In the genomic region with DNA sequence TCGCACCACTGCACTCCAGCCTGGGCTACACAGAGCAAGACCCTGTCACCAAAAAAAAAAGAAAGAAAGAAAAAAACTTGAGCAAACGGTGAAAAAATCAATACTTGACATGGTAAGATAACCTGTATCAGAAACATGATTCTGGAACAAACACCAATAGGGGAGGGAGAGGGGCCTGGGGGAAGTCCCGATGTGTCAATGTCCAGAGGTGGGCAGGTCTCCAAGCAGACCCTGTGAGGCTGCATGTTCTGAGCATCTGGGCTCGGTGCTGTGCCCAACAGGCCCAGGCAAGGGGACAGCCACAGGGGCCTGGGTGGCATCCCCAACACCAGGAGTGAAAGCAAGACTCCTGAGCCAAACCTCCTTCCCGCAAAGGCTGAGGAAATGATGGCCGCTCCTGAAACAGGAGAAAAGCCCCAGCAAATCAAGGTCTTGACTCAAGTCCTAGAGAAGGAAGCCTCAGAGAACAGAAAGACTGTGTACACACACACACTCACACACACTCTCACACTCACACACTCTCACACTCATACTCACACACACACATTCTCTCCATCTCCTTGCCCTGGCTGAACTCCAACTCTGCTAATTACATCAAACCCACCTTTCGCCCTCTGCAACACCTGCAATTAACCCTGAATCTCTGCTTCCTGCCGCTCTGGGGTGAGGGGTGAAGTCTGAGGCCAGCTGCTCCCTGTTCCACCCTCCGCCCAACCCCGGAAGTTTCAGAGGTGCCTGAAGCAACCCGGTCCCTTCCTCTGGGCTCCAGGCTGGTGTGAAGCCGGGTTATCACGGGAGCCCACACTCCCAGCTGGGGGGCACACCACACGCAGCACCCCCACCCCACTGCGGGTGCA, we compare ENCODE assay signal across 1 cellular context.
A peak's percentile ranks its signal among the peaks of the same experiment; 100 is the strongest.
TF ChIP-seq lines count a peak whose summit lies in the region.

No MANE protein-coding gene starts in this region.

TF ChIP-seq in HepG2, 621 proteins besides CTCF, POLR2A, EP300 and RAD21 (continued from another document):
- TF ChIP-seq, protein P1, sequence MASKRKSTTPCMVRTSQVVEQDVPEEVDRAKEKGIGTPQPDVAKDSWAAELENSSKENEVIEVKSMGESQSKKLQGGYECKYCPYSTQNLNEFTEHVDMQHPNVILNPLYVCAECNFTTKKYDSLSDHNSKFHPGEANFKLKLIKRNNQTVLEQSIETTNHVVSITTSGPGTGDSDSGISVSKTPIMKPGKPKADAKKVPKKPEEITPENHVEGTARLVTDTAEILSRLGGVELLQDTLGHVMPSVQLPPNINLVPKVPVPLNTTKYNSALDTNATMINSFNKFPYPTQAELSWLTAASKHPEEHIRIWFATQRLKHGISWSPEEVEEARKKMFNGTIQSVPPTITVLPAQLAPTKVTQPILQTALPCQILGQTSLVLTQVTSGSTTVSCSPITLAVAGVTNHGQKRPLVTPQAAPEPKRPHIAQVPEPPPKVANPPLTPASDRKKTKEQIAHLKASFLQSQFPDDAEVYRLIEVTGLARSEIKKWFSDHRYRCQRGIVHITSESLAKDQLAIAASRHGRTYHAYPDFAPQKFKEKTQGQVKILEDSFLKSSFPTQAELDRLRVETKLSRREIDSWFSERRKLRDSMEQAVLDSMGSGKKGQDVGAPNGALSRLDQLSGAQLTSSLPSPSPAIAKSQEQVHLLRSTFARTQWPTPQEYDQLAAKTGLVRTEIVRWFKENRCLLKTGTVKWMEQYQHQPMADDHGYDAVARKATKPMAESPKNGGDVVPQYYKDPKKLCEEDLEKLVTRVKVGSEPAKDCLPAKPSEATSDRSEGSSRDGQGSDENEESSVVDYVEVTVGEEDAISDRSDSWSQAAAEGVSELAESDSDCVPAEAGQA (IDR thresholded peaks at IDR 0.05; ENCODE audit: low read depth): no peak
- TF ChIP-seq, protein P1 (CRISPR knock-in tag; IDR thresholded peaks at IDR 0.05; ENCODE audit: borderline replicate concordance): no peak
- peak; percentile 85 for TF ChIP-seq ONECUT2 (CRISPR knock-in tag; IDR thresholded peaks at IDR 0.05)
- TF ChIP-seq HNF4A (CRISPR knock-in tag; IDR thresholded peaks at IDR 0.05): peak; percentile 37; the same call in 1 of the 2 replicates
- TF ChIP-seq, protein P2, sequence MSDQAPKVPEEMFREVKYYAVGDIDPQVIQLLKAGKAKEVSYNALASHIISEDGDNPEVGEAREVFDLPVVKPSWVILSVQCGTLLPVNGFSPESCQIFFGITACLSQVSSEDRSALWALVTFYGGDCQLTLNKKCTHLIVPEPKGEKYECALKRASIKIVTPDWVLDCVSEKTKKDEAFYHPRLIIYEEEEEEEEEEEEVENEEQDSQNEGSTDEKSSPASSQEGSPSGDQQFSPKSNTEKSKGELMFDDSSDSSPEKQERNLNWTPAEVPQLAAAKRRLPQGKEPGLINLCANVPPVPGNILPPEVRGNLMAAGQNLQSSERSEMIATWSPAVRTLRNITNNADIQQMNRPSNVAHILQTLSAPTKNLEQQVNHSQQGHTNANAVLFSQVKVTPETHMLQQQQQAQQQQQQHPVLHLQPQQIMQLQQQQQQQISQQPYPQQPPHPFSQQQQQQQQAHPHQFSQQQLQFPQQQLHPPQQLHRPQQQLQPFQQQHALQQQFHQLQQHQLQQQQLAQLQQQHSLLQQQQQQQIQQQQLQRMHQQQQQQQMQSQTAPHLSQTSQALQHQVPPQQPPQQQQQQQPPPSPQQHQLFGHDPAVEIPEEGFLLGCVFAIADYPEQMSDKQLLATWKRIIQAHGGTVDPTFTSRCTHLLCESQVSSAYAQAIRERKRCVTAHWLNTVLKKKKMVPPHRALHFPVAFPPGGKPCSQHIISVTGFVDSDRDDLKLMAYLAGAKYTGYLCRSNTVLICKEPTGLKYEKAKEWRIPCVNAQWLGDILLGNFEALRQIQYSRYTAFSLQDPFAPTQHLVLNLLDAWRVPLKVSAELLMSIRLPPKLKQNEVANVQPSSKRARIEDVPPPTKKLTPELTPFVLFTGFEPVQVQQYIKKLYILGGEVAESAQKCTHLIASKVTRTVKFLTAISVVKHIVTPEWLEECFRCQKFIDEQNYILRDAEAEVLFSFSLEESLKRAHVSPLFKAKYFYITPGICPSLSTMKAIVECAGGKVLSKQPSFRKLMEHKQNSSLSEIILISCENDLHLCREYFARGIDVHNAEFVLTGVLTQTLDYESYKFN (CRISPR knock-in tag; conservative IDR thresholded peaks at IDR 0.05): peak; percentile 45; the same call in 1 of the 2 replicates
- peak; percentile 34; the same call in 1 of the 2 replicates for TF ChIP-seq ZNF687 (CRISPR knock-in tag; IDR thresholded peaks at IDR 0.05)
- TF ChIP-seq, protein P3, sequence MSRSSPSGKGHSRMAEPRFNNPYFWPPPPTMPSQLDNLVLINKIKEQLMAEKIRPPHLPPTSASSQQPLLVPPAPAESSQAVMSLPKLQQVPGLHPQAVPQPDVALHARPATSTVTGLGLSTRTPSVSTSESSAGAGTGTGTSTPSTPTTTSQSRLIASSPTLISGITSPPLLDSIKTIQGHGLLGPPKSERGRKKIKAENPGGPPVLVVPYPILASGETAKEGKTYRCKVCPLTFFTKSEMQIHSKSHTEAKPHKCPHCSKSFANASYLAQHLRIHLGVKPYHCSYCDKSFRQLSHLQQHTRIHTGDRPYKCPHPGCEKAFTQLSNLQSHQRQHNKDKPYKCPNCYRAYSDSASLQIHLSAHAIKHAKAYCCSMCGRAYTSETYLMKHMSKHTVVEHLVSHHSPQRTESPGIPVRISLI (CRISPR knock-in tag; IDR thresholded peaks at IDR 0.05; ENCODE audit: borderline replicate concordance): peak; percentile 92
- no peak for TF ChIP-seq NONO (IDR thresholded peaks at IDR 0.05)
- TF ChIP-seq NONO (CRISPR knock-in tag; conservative IDR thresholded peaks at IDR 0.05): 0 out of 2 replicates have a peak, but pooled peaks have one; percentile 25
- TF ChIP-seq MTA1 (CRISPR knock-in tag; IDR thresholded peaks at IDR 0.05; ENCODE audit: borderline replicate concordance): 0 out of 2 replicates have a peak, but pooled peaks have one; percentile 22
- TF ChIP-seq NR2F6 (IDR thresholded peaks at IDR 0.05): 0 out of 2 replicates have a peak, but pooled peaks have one; percentile 46
- no peak for TF ChIP-seq NR2F6 (CRISPR knock-in tag; IDR thresholded peaks at IDR 0.05)
TF ChIP-seq in HepG2: peak in this region for 9.
